In the genomic region with DNA sequence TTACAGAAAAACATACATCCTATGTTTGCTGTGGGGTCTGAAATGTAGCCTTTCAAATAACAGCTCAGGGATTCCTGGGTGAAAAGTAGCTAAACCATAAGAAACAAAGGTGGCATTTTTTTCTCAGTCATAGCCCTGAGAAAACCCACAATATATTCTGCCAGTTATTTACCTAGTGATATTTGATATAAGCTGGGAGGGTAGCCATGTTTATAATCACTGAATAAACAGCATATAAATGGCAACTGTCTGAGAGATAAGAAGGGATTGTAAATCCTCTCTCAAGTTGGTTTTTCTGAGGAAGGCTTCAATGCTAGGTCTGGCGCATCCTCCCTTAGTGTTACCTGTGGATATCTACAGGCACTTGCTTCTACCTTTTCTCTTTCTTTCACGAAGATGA, we compare ENCODE assay signal across 11 cellular contexts.
"Had no signal": no experiment of that assay in that cellular context is flagged by ENCODE, and none has a peak within 500 bp of the region (broad histone marks: within the 10 kb centered on the region; RNA-seq: fewer than 3 reads in every experiment).

No MANE protein-coding gene starts in this region.

- DNase-seq: activated B cell treated with CpG ODN at 0.5 μM for 24 hours; activated CD4-positive, alpha-beta T cell treated with anti-CD3 and anti-CD28 coated beads, Interleukin-2, amount 10 ng/mL, durations not matched to agents 24 days and 14 days; activated naive CD4-positive, alpha-beta T cell treated with anti-CD3 and anti-CD28 coated beads, Interleukin-2, amount 50 U/mL, for 16 hours; activated T-cell treated with anti-CD3 and anti-CD28 coated beads for 4 hours; adrenal gland; colonic mucosa; effector CD8-positive, alpha-beta T cell; left ventricle myocardium superior; stimulated activated naive CD4-positive, alpha-beta T cell; upper lobe of left lung had no signal

- H3K27me3 ChIP-seq: adrenal gland, colonic mucosa, upper lobe of left lung had no signal

- H3K9me3 ChIP-seq: adrenal gland, colonic mucosa, upper lobe of left lung had no signal

- H3K4me3 ChIP-seq: adrenal gland, colonic mucosa, upper lobe of left lung had no signal

- H3K4me1 ChIP-seq: adrenal gland, upper lobe of left lung had no signal

- H3K36me3 ChIP-seq: adrenal gland, colonic mucosa, upper lobe of left lung had no signal

- ATAC-seq: left ventricle myocardium superior, sciatic nerve had no signal
